8 cellular contexts compared by ENCODE assay signal in genomic region chr17:82022310-82022980, GRCh38. TPM values are rescaled to one million over a fixed set of nuclear protein-coding genes. Genes with fewer than 3 reads are reported as not detected.
DNase-seq lines count a peak whose midpoint lies in the region; ATAC-seq and TF ChIP-seq lines count a peak whose summit lies in the region.

CENPX (minus strand) TSS chr17:82022878; CDS start chr17:82022861, 17 bp downstream.

- peak within 1 kb of the TSS; percentile 58 for H2AFZ ChIP-seq in neuron (ENCODE audit: low read depth, low read length)

- ATAC-seq in GM19351 (IDR thresholded peaks at IDR 0.05; ENCODE audit: unreplicated experiment) = no peak
- ATAC-seq in GM18858 (IDR thresholded peaks at IDR 0.05; ENCODE audit: unreplicated experiment) = no peak
- ATAC-seq in HG03442 (IDR thresholded peaks at IDR 0.05; ENCODE audit: unreplicated experiment) = no peak

- H3K36me3 Mint-ChIP-seq in activated T-cell treated with anti-CD3 and anti-CD28 coated beads, Interleukin-2, amount 50 U/mL, for 24 hours (ENCODE audit: low read depth) = peaks cover 48% of the 10 kb centered on the region

- H3K36me3 ChIP-seq in esophagus (ENCODE audit: control insufficient read depth in 2 of 2, insufficient read depth in 2 of 2, low read length in 1 of 2) (peaks cover 0 to 8% of the 10 kb centered on the region in 2 donors), neuron (ENCODE audit: insufficient read depth, low read length) (peaks cover 4% of the 10 kb centered on the region)

- no peaks in the 10 kb centered on the region for H3K27me3 Mint-ChIP-seq in activated T-cell treated with anti-CD3 and anti-CD28 coated beads, Interleukin-2, amount 50 U/mL, for 24 hours

- peak within 1 kb of the TSS; percentile 87 for H3K27ac Mint-ChIP-seq in activated T-cell treated with anti-CD3 and anti-CD28 coated beads, Interleukin-2, amount 50 U/mL, for 24 hours

- peak; percentile 81 for TF ChIP-seq POLR2A in Raji (IDR thresholded peaks at IDR 0.05; ENCODE audit: insufficient read depth, low read depth, low read length)

- H3K4me1 ChIP-seq in esophagus (ENCODE audit: control insufficient read depth in 2 of 2, insufficient read depth in 2 of 2, low read length in 1 of 2) = peaks cover 2 to 23% of the 10 kb centered on the region in 2 donors
- H3K4me1 ChIP-seq in neuron (ENCODE audit: insufficient read depth, low read length) = peaks cover 25% of the 10 kb centered on the region

- no peaks in the 10 kb centered on the region for H3K9me3 Mint-ChIP-seq in activated T-cell treated with anti-CD3 and anti-CD28 coated beads, Interleukin-2, amount 50 U/mL, for 24 hours

- no peaks in the 10 kb centered on the region for H3K27me3 ChIP-seq in esophagus (ENCODE audit: control insufficient read depth in 1 of 2, insufficient read depth in 2 of 2, low read length in 2 of 2)
- H3K27me3 ChIP-seq in neuron (ENCODE audit: insufficient read depth, low read length) = no peaks in the 10 kb centered on the region

- H3K4me1 Mint-ChIP-seq in activated T-cell treated with anti-CD3 and anti-CD28 coated beads, Interleukin-2, amount 50 U/mL, for 24 hours (ENCODE audit: low read depth) = peaks cover 25% of the 10 kb centered on the region

- H3K27ac ChIP-seq in esophagus (ENCODE audit: low read depth in 2 of 2, low read length in 1 of 2) = peak within 1 kb of the TSS; percentile 68 to 78

- H3K9me3 ChIP-seq in esophagus (ENCODE audit: control insufficient read depth in 2 of 2, insufficient read depth in 1 of 2, low read depth in 1 of 2, low read length in 1 of 2) = no peaks in the 10 kb centered on the region
- H3K9me3 ChIP-seq in neuron (ENCODE audit: low read length) = no peaks in the 10 kb centered on the region

- H3K4me3 Mint-ChIP-seq in activated T-cell treated with anti-CD3 and anti-CD28 coated beads, Interleukin-2, amount 50 U/mL, for 24 hours = peak within 1 kb of the TSS; percentile 90

- no peak for DNase-seq in activated T-cell treated with anti-CD3 and anti-CD28 coated beads, Interleukin-2, amount 50 U/mL, for 24 hours
- DNase-seq in activated T-cell treated with anti-CD3 and anti-CD28 coated beads, Interleukin-2, amount 50 U/mL, for 48 hours = no peak

- H3K4me3 ChIP-seq in esophagus (ENCODE audit: low read depth in 1 of 2, low read length in 2 of 2) = peak within 1 kb of the TSS; percentile 82 to 93
- H3K4me3 ChIP-seq in neuron (ENCODE audit: low read length) = peak within 1 kb of the TSS; percentile 84

- 1% methylated on average over 51 to 64 of the region's 64 CpGs for WGBS in esophagus, 2 donors

RNA-seq across cellular contexts. Expression of gene CENPX, which starts in this region (rescaled TPM):
- polyA plus RNA-seq in esophagus = 100 to 1,000 TPM in 1 of 2 donors, 10 to 100 TPM in 1; 86.8 to 117 TPM
